In genomic region chr11:86727105-86727504, GRCh38 we compare ENCODE assay signal across 15 cellular contexts. TPM values are rescaled to one million over a fixed set of nuclear protein-coding genes. Genes with fewer than 3 reads are reported as not detected.
A peak's percentile ranks its signal among the peaks of the same experiment; 100 is the strongest.
DNase-seq lines count a peak whose midpoint lies in the region; ATAC-seq, FAIRE-seq and TF ChIP-seq lines count a peak whose summit lies in the region.
"Had no signal": no experiment of that assay in that cellular context is flagged by ENCODE, and none has a peak within 500 bp of the region (broad histone marks: within the 10 kb centered on the region; RNA-seq: fewer than 3 reads in every experiment).

No MANE protein-coding gene starts in this region.

- BruUV-seq in IMR-90 (replicated peaks; lab: Mats Ljungman, UMichigan) = no TSS peak

- WGBS in A549 (ENCODE audit: missing lambda C conversion rate) = 94% methylated on average over 2 of the region's 2 CpGs
- no CpG with 5 or more reads among the region's 2 CpGs for WGBS in IMR-90 (ENCODE audit: extremely low coverage in 2 of 2, insufficient read length in 1 of 2), 2 experiments
- WGBS in trophoblast cell (ENCODE audit: extremely low coverage, insufficient coverage, insufficient read length) = no CpG with 5 or more reads among the region's 2 CpGs

- H4K20me1 ChIP-seq in IMR-90 (ENCODE audit: insufficient read depth, low read length) = no peaks in the 10 kb centered on the region

- H2BK12ac ChIP-seq in trophoblast cell (ENCODE audit: low read length) = peak overlapping the region; percentile 89

- in situ Hi-C loops in IMR-90 (cut with MboI; ENCODE audit: low sequenced_read_pairs) = no loop called here

- TF ChIP-seq RAD21 in A549 (conservative IDR thresholded peaks at IDR 0.05 in 1 of 2, IDR thresholded peaks at IDR 0.05 in 1 of 2) (no peak), IMR-90 (IDR thresholded peaks at IDR 0.05; ENCODE audit: low read length) (no peak)

- peak overlapping the region; percentile 3; the same call in 1 of the 3 replicates for H2BK15ac ChIP-seq in IMR-90 (ENCODE audit: low read depth, low read length)

- CTCF ChIA-PET in A549 (lab: Yijun Ruan, JAX) (interaction anchor here (0.6 to 1.8 kb wide), 4 partner anchors 77 to 316 kb away, joined by 3 to 7 read pairs (median 4); no protein-coding TSS in a partner anchor), IMR-90 (lab: Yijun Ruan, JAX) (no interaction called here)

- H3K36me3 ChIP-seq in IMR-90 (ENCODE audit: control insufficient read depth, insufficient read depth, low read length) (no peaks in the 10 kb centered on the region), trophoblast cell (ENCODE audit: control insufficient read depth in 1 of 2, insufficient read depth in 2 of 2, low read length in 2 of 2) (no peaks in the 10 kb centered on the region)
- H3K36me3 ChIP-seq: BE2C had no signal

- peaks cover 33% of the 10 kb centered on the region for H3K4me1 ChIP-seq in A549
- peaks cover 6% of the 10 kb centered on the region; the same call in 1 of the 2 replicates for H3K4me1 ChIP-seq in IMR-90 (ENCODE audit: control insufficient read depth, insufficient read depth, low read length)
- H3K4me1 ChIP-seq in trophoblast cell (ENCODE audit: control insufficient read depth in 1 of 2, insufficient read depth in 2 of 2, low read length in 2 of 2) = peaks cover 2 to 4% of the 10 kb centered on the region in 2 experiments
- H3K4me1 ChIP-seq: BE2C had no signal

- H4K12ac ChIP-seq in trophoblast cell (ENCODE audit: low read depth, low read length) = no peak overlapping the region

- H3K9ac ChIP-seq in IMR-90 (ENCODE audit: low read depth, low read length) = no peak overlapping the region
- H3K9ac ChIP-seq in trophoblast cell (ENCODE audit: low read length) = no peak overlapping the region
- H3K9ac ChIP-seq: GM23248 had no signal

- no peaks in the 10 kb centered on the region for H3K4me1 Mint-ChIP-seq in T-helper 17 cell
- H3K4me1 Mint-ChIP-seq: CD4-positive, alpha-beta memory T cell; IgD-negative memory B cell had no signal

- no peak for FAIRE-seq in A549 (lab: Jason Lieb, UNC)
- FAIRE-seq: GM12878, GM18507 had no signal

- DNase-seq in A549 (ENCODE audit: low read depth in 1 of 2, low spot score in 1 of 2) (no peak), IMR-90 (no peak), SK-N-DZ (ENCODE audit: low spot score) (peak; percentile 70), trophoblast cell (no peak), T-helper 17 cell (no peak)
- DNase-seq in stimulated activated CD4-positive, alpha-beta T cell treated with anti-CD3 and anti-CD28 coated beads, Interleukin-4, amount 100 ng/mL, for 1 hour = no peak
- DNase-seq: BE2C; CD4-positive, alpha-beta memory T cell; DMS79; GM23248 had no signal

- no peaks in the 10 kb centered on the region for H3K27me3 Mint-ChIP-seq in T-helper 17 cell

- TF ChIP-seq EP300 in A549 (IDR thresholded peaks at IDR 0.05) = no peak

- H3K23ac ChIP-seq in IMR-90 (ENCODE audit: low read depth, low read length) = no peak overlapping the region
- H3K23ac ChIP-seq in trophoblast cell (ENCODE audit: low read length) = no peak overlapping the region

- H4K5ac ChIP-seq in IMR-90 (ENCODE audit: low read depth, low read length) = no peak overlapping the region

- H4K91ac ChIP-seq in IMR-90 (ENCODE audit: insufficient read depth, low read depth, low read length) (no peak overlapping the region), trophoblast cell (ENCODE audit: low read depth, low read length) (peak overlapping the region; percentile 78)

- POLR2A ChIA-PET in A549 (lab: Yijun Ruan, JAX) = no interaction called here
- POLR2A ChIA-PET in IMR-90 (lab: Charles Lee; ENCODE audit: unreplicated experiment) = no interaction called here

- no peak overlapping the region for H2BK120ac ChIP-seq in IMR-90 (ENCODE audit: low read depth, low read length)
- no peak overlapping the region for H2BK120ac ChIP-seq in trophoblast cell (ENCODE audit: insufficient read depth, low read length, poor library complexity)

- no peak overlapping the region for H3K27ac Mint-ChIP-seq in T-helper 17 cell
- H3K27ac Mint-ChIP-seq: CD4-positive, alpha-beta memory T cell; IgD-negative memory B cell had no signal

- peak overlapping the region; percentile 52 to 75 for H3K27ac ChIP-seq in A549
- no peak overlapping the region; the same call in 1 of the 2 replicates for H3K27ac ChIP-seq in IMR-90 (ENCODE audit: insufficient read depth, low read length)
- no peak overlapping the region for H3K27ac ChIP-seq in trophoblast cell (ENCODE audit: low read depth, low read length)
- H3K27ac ChIP-seq: C4-2B, GM23248 had no signal

- no peaks in the 10 kb centered on the region for H3K27me3 ChIP-seq in IMR-90 (ENCODE audit: control insufficient read depth, insufficient read depth, low read length)
- H3K27me3 ChIP-seq in trophoblast cell (ENCODE audit: insufficient read depth, low read length) = no peaks in the 10 kb centered on the region
- H3K27me3 ChIP-seq: BE2C had no signal

- ATAC-seq in A549 = peak in 1 of 2 experiments; percentile 42; a peak in 3 of 6 replicates
- ATAC-seq in IMR-90 (ENCODE audit: low read depth) = no peak
- no peak for ATAC-seq in T-helper 17 cell
- ATAC-seq in HG03571 (IDR thresholded peaks at IDR 0.05; ENCODE audit: unreplicated experiment) = no peak
- ATAC-seq: GM12878 had no signal

- TF ChIP-seq CTCF in A549 (IDR thresholded peaks at IDR 0.05) (no peak), IMR-90 (conservative IDR thresholded peaks at IDR 0.05; ENCODE audit: low read depth, low read length) (no peak)

- no peaks in the 10 kb centered on the region for H3K79me2 ChIP-seq in trophoblast cell (ENCODE audit: control insufficient read depth, insufficient read depth, low read length, poor library complexity)

- H2BK20ac ChIP-seq in IMR-90 (ENCODE audit: low read depth, low read length) = peak overlapping the region; percentile 63; the same call in 1 of the 2 replicates

- H3K4ac ChIP-seq in IMR-90 (ENCODE audit: low read depth, low read length) (0 out of 2 replicates have a peak overlapping the region, but pooled peaks have one; percentile 25), trophoblast cell (ENCODE audit: low read depth, low read length) (no peak overlapping the region)

- H3K4me3 ChIP-seq in A549 = no peak overlapping the region
- no peak overlapping the region for H3K4me3 ChIP-seq in IMR-90 (ENCODE audit: insufficient read depth, low read depth, low read length)
- H3K4me3 ChIP-seq in trophoblast cell (ENCODE audit: low read depth, low read length) = no peak overlapping the region
- H3K4me3 ChIP-seq: GM12878, GM23248 had no signal

- intact Hi-C loops in IMR-90 (cut with micrococcal nuclease) = no loop called here

- no peaks in the 10 kb centered on the region for H3K36me3 Mint-ChIP-seq in T-helper 17 cell (ENCODE audit: low read depth)
- H3K36me3 Mint-ChIP-seq: CD4-positive, alpha-beta memory T cell had no signal

- H3K9me1 ChIP-seq in IMR-90 (ENCODE audit: insufficient read depth, low read length) = peaks cover 6% of the 10 kb centered on the region

- H2BK5ac ChIP-seq in IMR-90 (ENCODE audit: low read depth, low read length, poor library complexity, severe bottlenecking) (no peak overlapping the region), trophoblast cell (ENCODE audit: low read depth, low read length, poor library complexity) (no peak overlapping the region)

- no peak overlapping the region for H3K4me2 ChIP-seq in A549
- H3K4me2 ChIP-seq in IMR-90 (ENCODE audit: low read depth, low read length) = no peak overlapping the region
- H3K4me2 ChIP-seq in trophoblast cell (ENCODE audit: low read length) = no peak overlapping the region

- H3K56ac ChIP-seq in IMR-90 (ENCODE audit: extremely low read depth, insufficient read depth, low read length) = no peak overlapping the region

- H4K8ac ChIP-seq in IMR-90 (ENCODE audit: low read depth in 2 of 2, low read length in 2 of 2) (no peak overlapping the region), trophoblast cell (ENCODE audit: low read depth, low read length) (no peak overlapping the region)

- TF ChIP-seq POLR2A in A549 (IDR thresholded peaks at IDR 0.05; ENCODE audit: low read length) (no peak), IMR-90 (IDR thresholded peaks at IDR 0.05; ENCODE audit: low read depth, low read length) (no peak)

- dilution Hi-C loops in IMR-90 (cut with HindIII; ENCODE audit: low sequenced_read_pairs, unreplicated experiment) = no loop called here

- H2AK5ac ChIP-seq in IMR-90 (ENCODE audit: low read depth, low read length) (peak overlapping the region; percentile 17; the same call in 1 of the 2 replicates), trophoblast cell (ENCODE audit: low read length) (peak overlapping the region; percentile 92)

- H2AK9ac ChIP-seq in IMR-90 (replicated peaks; ENCODE audit: low read depth, low read length, poor library complexity) = no peak overlapping the region

- H2AFZ ChIP-seq in IMR-90 (replicated peaks; ENCODE audit: low read length, poor library complexity) (no peak overlapping the region), trophoblast cell (ENCODE audit: insufficient read depth, low read length, poor library complexity) (no peak overlapping the region)
- H2AFZ ChIP-seq: GM23248 had no signal

- H3K79me1 ChIP-seq in IMR-90 (ENCODE audit: low read depth in 1 of 2, low read length in 2 of 2) (no peaks in the 10 kb centered on the region), trophoblast cell (ENCODE audit: low read length) (peaks cover 2% of the 10 kb centered on the region)

- H3K18ac ChIP-seq in IMR-90 (ENCODE audit: low read depth, low read length) (no peak overlapping the region; the same call in 1 of the 2 replicates), trophoblast cell (ENCODE audit: low read length) (no peak overlapping the region)

- H3K14ac ChIP-seq in IMR-90 (replicated peaks; ENCODE audit: low read depth, low read length) (no peak overlapping the region), trophoblast cell (ENCODE audit: low read length) (no peak overlapping the region)

- H3K9me3 ChIP-seq in A549 = peaks cover 30% of the 10 kb centered on the region
- no peaks in the 10 kb centered on the region for H3K9me3 ChIP-seq in IMR-90 (ENCODE audit: control insufficient read depth, insufficient read depth, low read length)
- no peaks in the 10 kb centered on the region for H3K9me3 ChIP-seq in trophoblast cell (ENCODE audit: insufficient read depth, low read depth, low read length)
- no peaks in the 10 kb centered on the region for H3K9me3 ChIP-seq in T-helper 17 cell (ENCODE audit: control insufficient read depth, low read length, poor library complexity, severe bottlenecking)
- H3K9me3 ChIP-seq: BE2C had no signal

- H3K4me3 Mint-ChIP-seq in T-helper 17 cell = no peak overlapping the region
- H3K4me3 Mint-ChIP-seq: CD4-positive, alpha-beta memory T cell; IgD-negative memory B cell had no signal

RNA-seq across cellular contexts. Expression of gene ME3, which starts 54.7 kb away (rescaled TPM):
- polyA plus RNA-seq in A549 (2011; rRNA removed) (21.4 and 22.3 TPM in 2 replicates), A549 (2017; fragmentation: RNase III; extraction: RNeasy Plus Mini Kit Qiagen cat#74134 plus additional on column Dnase treatment) (19.7 to 23.5 TPM (median 20.1 TPM) in 3 replicates), IMR-90 (2012; rRNA removed) (7.8 and 10.1 TPM in 2 replicates)
- polyA plus RNA-seq in A549 (2012; cell fraction: cytosol; rRNA removed) = 28.5 and 35.1 TPM in 2 replicates
- 90.0 and 116 TPM in 2 replicates for polyA plus RNA-seq in A549 (2012; cell fraction: nucleus; rRNA removed)
- polyA minus RNA-seq in A549 (2011; rRNA and poly(A)+ RNA removed) = 74.2 and 74.4 TPM in 2 replicates
- total RNA-seq in IMR-90 (2012; rRNA removed) (9.0 and 9.2 TPM in 2 replicates), T-helper 17 cell (1 to 10 TPM; 2.7 to 3.3 TPM)
- polyA plus RNA-seq in IMR-90 (2012; cell fraction: cytosol; rRNA removed) = 2.9 and 5.5 TPM in 2 replicates
- 39.5 and 39.7 TPM in 2 replicates for polyA plus RNA-seq in IMR-90 (2012; cell fraction: nucleus; rRNA removed; ENCODE audit: low replicate concordance)
- 13.3 and 15.8 TPM in 2 replicates for polyA plus RNA-seq in SK-N-DZ (2014; cell fraction: cytosol; rRNA removed)
- 68.1 and 98.3 TPM in 2 replicates for polyA plus RNA-seq in SK-N-DZ (2014; cell fraction: nucleus; rRNA removed)
- 2.0 and 2.3 TPM in 2 replicates for polyA plus RNA-seq in trophoblast cell (2013)
- polyA plus RNA-seq: IgD-negative memory B cell had no signal

Comparison
In these comparisons a context has a peak if more than half of its experiments do, and no peak if none do; other contexts are left out.
1. H3K27ac ChIP-seq: peak in A549 (2 of 2); none in IMR-90 (single experiment) and trophoblast cell (single experiment).